In genomic region chr4:121712783-121713182, GRCh38 we compare ENCODE assay signal across 17 cellular contexts. TPM values are rescaled to one million over a fixed set of nuclear protein-coding genes. Genes with fewer than 3 reads are reported as not detected.
DNase-seq lines count a peak whose midpoint lies in the region; ATAC-seq and TF ChIP-seq lines count a peak whose summit lies in the region.
"Had no signal": no experiment of that assay in that cellular context is flagged by ENCODE, and none has a peak within 500 bp of the region (broad histone marks: within the 10 kb centered on the region; RNA-seq: fewer than 3 reads in every experiment).

No MANE protein-coding gene starts in this region.

- H3K27me3 ChIP-seq in right atrium auricular region, result no peaks in the 10 kb centered on the region
- H3K27me3 ChIP-seq in mesenchymal stem cell (ENCODE audit: control insufficient read depth in 1 of 2, insufficient read depth in 1 of 2, low read length in 2 of 2), result no peaks in the 10 kb centered on the region
- no peaks in the 10 kb centered on the region for H3K27me3 ChIP-seq in vagina

- no peak overlapping the region for H4K91ac ChIP-seq in mesenchymal stem cell (ENCODE audit: low read length)

- H2AK5ac ChIP-seq in mesenchymal stem cell (ENCODE audit: low read length, severe bottlenecking), result peak overlapping the region; percentile 96

- CTCF ChIA-PET in WTC11 (lab: Charles Lee) (interaction anchor here (3.1 kb wide), 1 partner anchor 16 kb away, joined by 19 read pairs; the partner anchor contains the start of gene ANXA5), RWPE1 (lab: Yijun Ruan, JAX) (no interaction called here)

- H3K79me1 ChIP-seq in mesenchymal stem cell (replicated peaks; ENCODE audit: low read length, poor library complexity, severe bottlenecking), result no peaks in the 10 kb centered on the region

- H3K36me3 Mint-ChIP-seq in WTC11, result no peaks in the 10 kb centered on the region

- TF ChIP-seq POLR2A in vagina (IDR thresholded peaks at IDR 0.05), result no peak

- H3K27me3 Mint-ChIP-seq in WTC11 (ENCODE audit: low read depth), result no peaks in the 10 kb centered on the region

- POLR2A ChIA-PET in WTC11 (lab: Charles Lee) (no interaction called here), RWPE1 (lab: Yijun Ruan, JAX; ENCODE audit: low non-redundant PET) (no interaction called here)

- DNase-seq in right atrium auricular region (ENCODE audit: low spot score) (no peak), left ventricle myocardium superior (no peak), WTC11 (ENCODE audit: low spot score) (no peak), mesenchymal stem cell (no peak), vagina (ENCODE audit: extremely low spot score in 2 of 2) (no peak), NCI-H2107 (lab: John Stamatoyannopoulos, UW) (no peak), RWPE1 (ENCODE audit: low spot score) (no peak)
- DNase-seq: C1 segment of cervical spinal cord; CD8-positive, alpha-beta memory T cell; NCI-H1092 treated with DMSO at 0.1 percent for 48 hours; NCI-H2081; NK-92 treated with Interleukin-12 subunit alpha and Interleukin-12 subunit beta, amount 100 ng/mL, for 24 hours; SHP77 treated with DMSO at 0.1 percent for 48 hours had no signal

- H2BK12ac ChIP-seq in mesenchymal stem cell (ENCODE audit: low read length in 2 of 2), result no peak overlapping the region

- H3K36me3 ChIP-seq in right atrium auricular region (no peaks in the 10 kb centered on the region), mesenchymal stem cell (ENCODE audit: control insufficient read depth in 1 of 2, insufficient read depth in 2 of 2, low read depth in 1 of 2, low read length in 2 of 2) (no peaks in the 10 kb centered on the region), vagina (no peaks in the 10 kb centered on the region)

- no peak overlapping the region for H3K14ac ChIP-seq in mesenchymal stem cell (ENCODE audit: low read length in 2 of 2)

- H3K4ac ChIP-seq in mesenchymal stem cell (ENCODE audit: low read depth in 1 of 2, low read length in 2 of 2), result no peak overlapping the region

- no peaks in the 10 kb centered on the region for H3K9me3 Mint-ChIP-seq in WTC11
- H3K9me3 Mint-ChIP-seq: CD8-positive, alpha-beta memory T cell had no signal

- 96% methylated on average over 4 of the region's 4 CpGs for WGBS in mesenchymal stem cell

- H3K9ac ChIP-seq in mesenchymal stem cell (ENCODE audit: low read length), result no peak overlapping the region

- H3K4me3 ChIP-seq in right atrium auricular region, result no peak overlapping the region
- no peak overlapping the region for H3K4me3 ChIP-seq in mesenchymal stem cell (ENCODE audit: insufficient read depth in 1 of 2, low read depth in 1 of 2, low read length in 2 of 2)
- no peak overlapping the region for H3K4me3 ChIP-seq in vagina

- H3K4me3 Mint-ChIP-seq in WTC11, result no peak overlapping the region

- no peak overlapping the region for H3K18ac ChIP-seq in mesenchymal stem cell (ENCODE audit: low read depth in 1 of 2, low read length in 2 of 2)

- H2BK15ac ChIP-seq in mesenchymal stem cell (ENCODE audit: low read depth, poor library complexity, severe bottlenecking), result no peak overlapping the region

- no peak overlapping the region for H3K23ac ChIP-seq in mesenchymal stem cell (ENCODE audit: low read length in 2 of 2)

- no peak overlapping the region for H3K4me2 ChIP-seq in mesenchymal stem cell (ENCODE audit: low read length, poor library complexity, severe bottlenecking)

- H2BK5ac ChIP-seq in mesenchymal stem cell (ENCODE audit: low read depth, low read length, poor library complexity, severe bottlenecking), result no peak overlapping the region

- H3K9me3 ChIP-seq in right atrium auricular region (no peaks in the 10 kb centered on the region), mesenchymal stem cell (ENCODE audit: control insufficient read depth, low read length) (no peaks in the 10 kb centered on the region), vagina (no peaks in the 10 kb centered on the region)

- H2BK120ac ChIP-seq in mesenchymal stem cell (ENCODE audit: low read depth, low read length), result no peak overlapping the region

- peak overlapping the region; percentile 67 to 74 for H3K27ac ChIP-seq in right atrium auricular region
- no peak overlapping the region for H3K27ac ChIP-seq in mesenchymal stem cell (ENCODE audit: low read length, poor library complexity, severe bottlenecking)
- H3K27ac ChIP-seq in vagina, result peak overlapping the region; percentile 76
- H3K27ac ChIP-seq in RWPE1, result no peak overlapping the region

- H4K8ac ChIP-seq in mesenchymal stem cell (ENCODE audit: low read length), result no peak overlapping the region

- H2AFZ ChIP-seq in mesenchymal stem cell (ENCODE audit: low read depth, low read length), result no peak overlapping the region

- H3K4me1 ChIP-seq in right atrium auricular region (peaks cover 0 to 11% of the 10 kb centered on the region in 2 donors), mesenchymal stem cell (ENCODE audit: control insufficient read depth, insufficient read depth, low read depth, low read length) (peaks cover 5% of the 10 kb centered on the region), vagina (peaks cover 8% of the 10 kb centered on the region)

- no peak for TF ChIP-seq CTCF in right atrium auricular region (IDR thresholded peaks at IDR 0.05)
- no peak for TF ChIP-seq CTCF in WTC11 (IDR thresholded peaks at IDR 0.05)
- TF ChIP-seq CTCF in vagina (IDR thresholded peaks at IDR 0.05), result no peak
- no peak for TF ChIP-seq CTCF in RWPE1 (conservative IDR thresholded peaks at IDR 0.05; ENCODE audit: low read depth)

- H3K27ac Mint-ChIP-seq in WTC11, result no peak overlapping the region
- H3K27ac Mint-ChIP-seq: CD8-positive, alpha-beta memory T cell had no signal

- intact Hi-C loops in left ventricle myocardium superior (cut with micrococcal nuclease) (no loop called here), vagina (cut with DNase I) (loop anchor here (10.0 kb wide), 1 partner anchor 92 kb away; the partner anchor contains the start of gene EXOSC9)

- no peak for ATAC-seq in left ventricle myocardium superior
- no peak for ATAC-seq in WTC11
- no peak for ATAC-seq in HG03342 (IDR thresholded peaks at IDR 0.05; ENCODE audit: unreplicated experiment)

- peaks cover 16% of the 10 kb centered on the region for H3K4me1 Mint-ChIP-seq in WTC11

TF ChIP-seq in WTC11, 78 proteins besides CTCF, POLR2A, EP300 and RAD21:
- TF ChIP-seq GRHL2 (CRISPR knock-in tag; IDR thresholded peaks at IDR 0.05; ENCODE audit: insufficient replicate concordance, severe bottlenecking), result no peak
- TF ChIP-seq ZSCAN18 (CRISPR knock-in tag; IDR thresholded peaks at IDR 0.05), result peak; percentile 60; the same call in 1 of the 2 replicates

RNA-seq across cellular contexts. Expression of gene ANXA5, which starts 16.0 kb away (rescaled TPM):
- total RNA-seq in right atrium auricular region (100 to 1,000 TPM; 186 to 197 TPM), left ventricle myocardium superior (117 TPM), WTC11 (2021) (169 to 186 TPM (median 176 TPM) in 3 replicates), vagina (197 TPM)
- polyA plus RNA-seq in mesenchymal stem cell (2013, experiment 1 of 2), result 578 TPM
- 600 TPM for polyA plus RNA-seq in mesenchymal stem cell (2013, experiment 2 of 2)

RNA-seq across cellular contexts. Expression of gene SMIM43, which starts 52.2 kb away (rescaled TPM):
- not detected for total RNA-seq in right atrium auricular region
- total RNA-seq in left ventricle myocardium superior, result not detected
- 0.25 to 0.33 TPM (median 0.25 TPM) in 3 replicates for total RNA-seq in WTC11 (2021)
- not detected for polyA plus RNA-seq in mesenchymal stem cell (2013, experiment 1 of 2)
- not detected for polyA plus RNA-seq in mesenchymal stem cell (2013, experiment 2 of 2)
- not detected for total RNA-seq in vagina
- total RNA-seq: H4, HT-29, OCI-LY7 had no signal

Comparison
In these comparisons a context has a peak if more than half of its experiments do, and no peak if none do; other contexts are left out.
1. H3K27ac ChIP-seq: peak in right atrium auricular region (2 of 2) and vagina (single experiment); none in mesenchymal stem cell (single experiment) and RWPE1 (single experiment).